ENCODE assay signal across 13 cellular contexts in genomic region chr6:146968041-146968760, GRCh38.
DNase-seq lines count a peak whose midpoint lies in the region; ATAC-seq, FAIRE-seq and TF ChIP-seq lines count a peak whose summit lies in the region.
"Had no signal": no experiment of that assay in that cellular context is flagged by ENCODE, and none has a peak within 500 bp of the region (broad histone marks: within the 10 kb centered on the region; RNA-seq: fewer than 3 reads in every experiment).

No MANE protein-coding gene starts in this region.

- no peak overlapping the region for H3K27ac Mint-ChIP-seq in astrocyte (ENCODE audit: unreplicated experiment)
- H3K27ac Mint-ChIP-seq: activated naive CD4-positive, alpha-beta T cell treated with anti-CD3 and anti-CD28 coated beads, Interleukin-2, amount 10 ng/mL, durations not matched to agents 7 days and 5 days; natural killer cell had no signal

- H2AFZ ChIP-seq in astrocyte (ENCODE audit: low read depth, low read length) = no peak overlapping the region

- H3K36me3 Mint-ChIP-seq in astrocyte (ENCODE audit: low read depth, unreplicated experiment) = no peaks in the 10 kb centered on the region
- H3K36me3 Mint-ChIP-seq: activated naive CD4-positive, alpha-beta T cell treated with anti-CD3 and anti-CD28 coated beads, Interleukin-2, amount 10 ng/mL, durations not matched to agents 7 days and 5 days; natural killer cell had no signal

- FAIRE-seq in astrocyte (lab: Jason Lieb, UNC) = peak; percentile 92

- peaks cover 3% of the 10 kb centered on the region for H3K4me1 Mint-ChIP-seq in astrocyte (ENCODE audit: low read depth, unreplicated experiment)
- H3K4me1 Mint-ChIP-seq: activated naive CD4-positive, alpha-beta T cell treated with anti-CD3 and anti-CD28 coated beads, Interleukin-2, amount 10 ng/mL, durations not matched to agents 7 days and 5 days; natural killer cell had no signal

- no peaks in the 10 kb centered on the region for H3K79me2 ChIP-seq in astrocyte (ENCODE audit: insufficient read depth, low read length)

- H3K9me3 Mint-ChIP-seq in astrocyte (ENCODE audit: unreplicated experiment) = peaks cover 23% of the 10 kb centered on the region

- H3K9ac ChIP-seq in astrocyte (ENCODE audit: low read length) = no peak overlapping the region

- no peak overlapping the region for H3K27ac ChIP-seq in astrocyte (ENCODE audit: low read depth, low read length)
- H3K27ac ChIP-seq: gastroesophageal sphincter, upper lobe of right lung had no signal

- no peaks in the 10 kb centered on the region for H3K27me3 ChIP-seq in astrocyte (ENCODE audit: insufficient read depth, low read length)
- H3K27me3 ChIP-seq: gastroesophageal sphincter, upper lobe of right lung had no signal

- peaks cover 3% of the 10 kb centered on the region for H3K9me3 ChIP-seq in astrocyte (ENCODE audit: insufficient read depth, low read depth, low read length)
- H3K9me3 ChIP-seq: gastroesophageal sphincter had no signal

- no peak overlapping the region for H3K4me3 ChIP-seq in astrocyte (ENCODE audit: insufficient read depth, low read depth, low read length)
- H3K4me3 ChIP-seq: gastroesophageal sphincter, upper lobe of right lung had no signal

- H3K4me2 ChIP-seq in astrocyte (ENCODE audit: low read length) = no peak overlapping the region

- ATAC-seq in GM18861 (IDR thresholded peaks at IDR 0.05; ENCODE audit: unreplicated experiment) = no peak
- ATAC-seq: gastroesophageal sphincter, natural killer cell, upper lobe of right lung had no signal

- no peak overlapping the region for H3K4me3 Mint-ChIP-seq in astrocyte (ENCODE audit: unreplicated experiment)
- H3K4me3 Mint-ChIP-seq: activated naive CD4-positive, alpha-beta T cell treated with anti-CD3 and anti-CD28 coated beads, Interleukin-2, amount 10 ng/mL, durations not matched to agents 7 days and 5 days; natural killer cell had no signal

- peak; percentile 16 for DNase-seq in COLO829 (ENCODE audit: low spot score)
- DNase-seq in LoVo (ENCODE audit: low spot score) = peak; percentile 18
- DNase-seq in astrocyte (ENCODE audit: low read depth) = peak; percentile 77
- peak; percentile 51 for DNase-seq in inferior parietal cortex (ENCODE audit: extremely low spot score)
- no peak for DNase-seq in stimulated activated CD4-positive, alpha-beta T cell treated with anti-CD3 and anti-CD28 coated beads, Interleukin-12 subunit alpha, Interleukin-12 subunit beta, amount 100 ng/mL, for 4 hours
- no peak for DNase-seq in midbrain (lab: John Stamatoyannopoulos, UW)
- DNase-seq in NCI-H187 treated with DMSO at 0.1 percent for 48 hours (lab: John Stamatoyannopoulos, UW) = no peak
- DNase-seq: activated naive CD4-positive, alpha-beta T cell treated with anti-CD3 and anti-CD28 coated beads, Interleukin-2, amount 10 ng/mL, durations not matched to agents 7 days and 5 days; natural killer cell; NCI-H146; upper lobe of right lung had no signal

- H4K20me1 ChIP-seq in astrocyte (ENCODE audit: insufficient read depth, low read length) = no peaks in the 10 kb centered on the region

- peaks cover 5% of the 10 kb centered on the region for H3K4me1 ChIP-seq in astrocyte (ENCODE audit: insufficient read depth, low read length)
- H3K4me1 ChIP-seq: gastroesophageal sphincter, upper lobe of right lung had no signal

- TF ChIP-seq CTCF in astrocyte (IDR thresholded peaks at IDR 0.05; ENCODE audit: insufficient read depth, low read depth, low read length) = no peak

- no peaks in the 10 kb centered on the region for H3K36me3 ChIP-seq in astrocyte (ENCODE audit: insufficient read depth, low read length)
- H3K36me3 ChIP-seq: gastroesophageal sphincter, upper lobe of right lung had no signal

- H3K27me3 Mint-ChIP-seq in astrocyte (ENCODE audit: low read depth, unreplicated experiment) = no peaks in the 10 kb centered on the region
- H3K27me3 Mint-ChIP-seq: activated naive CD4-positive, alpha-beta T cell treated with anti-CD3 and anti-CD28 coated beads, Interleukin-2, amount 10 ng/mL, durations not matched to agents 7 days and 5 days had no signal

Comparison
In these comparisons a context has a peak if more than half of its experiments do, and no peak if none do; other contexts are left out.
1. DNase-seq: peak in COLO829 (single experiment), LoVo (single experiment), astrocyte (single experiment) and inferior parietal cortex (single experiment); none in stimulated activated CD4-positive, alpha-beta T cell treated with anti-CD3 and anti-CD28 coated beads, Interleukin-12 subunit alpha, Interleukin-12 subunit beta, amount 100 ng/mL, for 4 hours (single experiment), midbrain (single experiment) and NCI-H187 treated with DMSO at 0.1 percent for 48 hours (single experiment).